9 cellular contexts compared by ENCODE assay signal in the genomic region with DNA sequence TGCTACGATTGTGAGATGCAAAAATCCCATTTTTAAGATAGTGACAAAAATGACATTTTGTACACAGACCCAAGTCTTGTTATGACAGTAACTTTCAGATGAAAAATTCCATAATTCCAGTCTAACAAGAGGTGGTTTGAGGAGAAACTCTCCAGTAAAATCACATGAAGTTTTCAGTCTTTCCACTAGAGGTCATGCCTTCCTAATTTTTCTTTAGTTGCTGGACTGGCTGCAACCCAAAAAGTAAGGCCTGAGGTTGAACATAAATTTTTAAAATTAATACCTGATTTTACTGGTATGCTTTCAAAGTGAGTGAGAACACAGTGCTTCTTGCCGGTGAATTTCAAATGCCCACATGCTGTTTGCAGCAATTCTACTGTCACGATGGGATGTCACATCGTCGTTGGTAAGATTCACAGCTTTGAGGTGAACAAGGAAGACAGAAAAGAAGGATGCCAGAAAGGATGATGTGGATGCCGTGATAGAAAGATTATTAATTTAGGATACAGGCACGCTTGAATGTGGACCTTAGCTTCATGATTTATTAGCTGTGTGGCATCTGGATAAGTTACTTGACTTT.
A peak's percentile ranks its signal among the peaks of the same experiment; 100 is the strongest.
DNase-seq lines count a peak whose midpoint lies in the region; ATAC-seq, FAIRE-seq and TF ChIP-seq lines count a peak whose summit lies in the region.
"Had no signal": no experiment of that assay in that cellular context is flagged by ENCODE, and none has a peak within 500 bp of the region (broad histone marks: within the 10 kb centered on the region; RNA-seq: fewer than 3 reads in every experiment).

No MANE protein-coding gene starts in this region.

- H3K27me3 Mint-ChIP-seq in natural killer cell (ENCODE audit: low read depth in 2 of 2), result peaks cover 0 to 14% of the 10 kb centered on the region in 2 donors
- H3K27me3 Mint-ChIP-seq in natural killer cell treated with Interleukin-12 subunit alpha and Interleukin-12 subunit beta and Interleukin-15 and Interleukin-18, amount 100 ng/mL, for 72 hours, result peaks cover 11 to 18% of the 10 kb centered on the region in 2 donors
- H3K27me3 Mint-ChIP-seq: central memory CD8-positive, alpha-beta T cell had no signal

- no peak for DNase-seq in natural killer cell
- DNase-seq in natural killer cell treated with Interleukin-12 subunit alpha and Interleukin-12 subunit beta and Interleukin-15 and Interleukin-18, amount 100 ng/mL, for 72 hours (ENCODE audit: low spot score), result no peak
- peak; percentile 74 for DNase-seq in NCI-H2029 treated with DMSO at 0.1 percent for 48 hours (lab: John Stamatoyannopoulos, UW)
- DNase-seq in left ventricle myocardium inferior, result no peak
- DNase-seq in thoracic aorta (ENCODE audit: low spot score), result no peak
- DNase-seq in activated naive CD4-positive, alpha-beta T cell treated with anti-CD3 and anti-CD28 coated beads, Interleukin-2, amount 50 U/mL, for 72 hours (ENCODE audit: low spot score in 2 of 2), result no peak

- no peaks in the 10 kb centered on the region for H3K36me3 ChIP-seq in left ventricle myocardium inferior
- no peaks in the 10 kb centered on the region for H3K36me3 ChIP-seq in thoracic aorta

- TF ChIP-seq CTCF in natural killer cell (IDR thresholded peaks at IDR 0.05), result peak; percentile 13
- TF ChIP-seq CTCF in left ventricle myocardium inferior (IDR thresholded peaks at IDR 0.05; ENCODE audit: borderline replicate concordance), result peak; percentile 78
- peak; percentile 75 for TF ChIP-seq CTCF in thoracic aorta (IDR thresholded peaks at IDR 0.05)

- H3K4me3 Mint-ChIP-seq in natural killer cell, result no peak overlapping the region
- no peak overlapping the region for H3K4me3 Mint-ChIP-seq in natural killer cell treated with Interleukin-12 subunit alpha and Interleukin-12 subunit beta and Interleukin-15 and Interleukin-18, amount 100 ng/mL, for 72 hours
- H3K4me3 Mint-ChIP-seq: central memory CD8-positive, alpha-beta T cell had no signal

- no peaks in the 10 kb centered on the region for H3K36me3 Mint-ChIP-seq in natural killer cell
- no peaks in the 10 kb centered on the region for H3K36me3 Mint-ChIP-seq in natural killer cell treated with Interleukin-12 subunit alpha and Interleukin-12 subunit beta and Interleukin-15 and Interleukin-18, amount 100 ng/mL, for 72 hours
- no peaks in the 10 kb centered on the region for H3K36me3 Mint-ChIP-seq in activated naive CD4-positive, alpha-beta T cell treated with anti-CD3 and anti-CD28 coated beads, Interleukin-2, amount 50 U/mL, for 72 hours

- no peaks in the 10 kb centered on the region for H3K9me3 Mint-ChIP-seq in natural killer cell
- no peaks in the 10 kb centered on the region for H3K9me3 Mint-ChIP-seq in natural killer cell treated with Interleukin-12 subunit alpha and Interleukin-12 subunit beta and Interleukin-15 and Interleukin-18, amount 100 ng/mL, for 72 hours
- H3K9me3 Mint-ChIP-seq in activated naive CD4-positive, alpha-beta T cell treated with anti-CD3 and anti-CD28 coated beads, Interleukin-2, amount 50 U/mL, for 72 hours, result no peaks in the 10 kb centered on the region
- H3K9me3 Mint-ChIP-seq: central memory CD8-positive, alpha-beta T cell had no signal

- H3K27me3 ChIP-seq in left ventricle myocardium inferior (ENCODE audit: low read depth) (no peaks in the 10 kb centered on the region), thoracic aorta (replicated peaks; ENCODE audit: insufficient read depth) (no peaks in the 10 kb centered on the region)

- no peak overlapping the region for H3K27ac Mint-ChIP-seq in natural killer cell
- no peak overlapping the region for H3K27ac Mint-ChIP-seq in natural killer cell treated with Interleukin-12 subunit alpha and Interleukin-12 subunit beta and Interleukin-15 and Interleukin-18, amount 100 ng/mL, for 72 hours
- no peak overlapping the region for H3K27ac Mint-ChIP-seq in activated naive CD4-positive, alpha-beta T cell treated with anti-CD3 and anti-CD28 coated beads, Interleukin-2, amount 50 U/mL, for 72 hours

- no peaks in the 10 kb centered on the region for H3K9me3 ChIP-seq in left ventricle myocardium inferior (replicated peaks)
- H3K9me3 ChIP-seq in thoracic aorta, result no peaks in the 10 kb centered on the region

- peak; percentile 65 for FAIRE-seq in TTC549 (lab: Jason Lieb, UNC)

- no peak overlapping the region for H3K4me3 ChIP-seq in left ventricle myocardium inferior
- no peak overlapping the region for H3K4me3 ChIP-seq in thoracic aorta

- peaks cover 22% of the 10 kb centered on the region for H3K4me1 ChIP-seq in left ventricle myocardium inferior
- H3K4me1 ChIP-seq in thoracic aorta (ENCODE audit: control insufficient read depth in 1 of 2, low read depth in 2 of 2), result peaks cover 8 to 15% of the 10 kb centered on the region in 2 donors

- ATAC-seq in natural killer cell (no peak), thoracic aorta (ENCODE audit: insufficient number of reproducible peaks, low FRiP score, low read depth) (no peak), GM21723 (IDR thresholded peaks at IDR 0.05; ENCODE audit: unreplicated experiment) (no peak)
- ATAC-seq in natural killer cell treated with Interleukin-12 subunit alpha and Interleukin-12 subunit beta and Interleukin-15 and Interleukin-18, amount 100 ng/mL, for 72 hours, result no peak
- ATAC-seq in activated naive CD4-positive, alpha-beta T cell treated with anti-CD3 and anti-CD28 coated beads, Interleukin-2, amount 50 U/mL, for 72 hours, result no peak

- intact Hi-C loops in natural killer cell (cut with micrococcal nuclease) (loop anchor here (10.0 kb wide), 1 partner anchor 228 kb away; no protein-coding TSS in a partner anchor), left ventricle myocardium inferior (cut with micrococcal nuclease) (loop anchor here (2.0 to 5.0 kb wide), 3 partner anchors 101 to 758 kb away; a partner anchor contains a TSS)

- no peaks in the 10 kb centered on the region for H3K4me1 Mint-ChIP-seq in natural killer cell
- no peaks in the 10 kb centered on the region for H3K4me1 Mint-ChIP-seq in natural killer cell treated with Interleukin-12 subunit alpha and Interleukin-12 subunit beta and Interleukin-15 and Interleukin-18, amount 100 ng/mL, for 72 hours (ENCODE audit: low read depth in 2 of 2)
- H3K4me1 Mint-ChIP-seq: central memory CD8-positive, alpha-beta T cell had no signal

- H3K27ac ChIP-seq in left ventricle myocardium inferior (replicated peaks) (no peak overlapping the region), thoracic aorta (no peak overlapping the region)

Comparison
In these comparisons a context has a peak if more than half of its experiments do, and no peak if none do; other contexts are left out.
1. CTCF ChIP-seq: peak in every context shown above with its lines; median percentile 78 in left ventricle myocardium inferior; 75 in thoracic aorta; 13 in natural killer cell.